ENCODE assay signal across 7 cellular contexts in genomic region chr12:42495244-42495643, GRCh38.
"Had no signal": no experiment of that assay in that cellular context is flagged by ENCODE, and none has a peak within 500 bp of the region (broad histone marks: within the 10 kb centered on the region; RNA-seq: fewer than 3 reads in every experiment).

No MANE protein-coding gene starts in this region.

- H3K4me2 ChIP-seq: KMS-11 had no signal

- DNase-seq: Karpas-422, KBM-7, KG1 had no signal

- H3K4me3 ChIP-seq: K562 had no signal

- ATAC-seq: HepG2, K562 had no signal

- H3K9ac ChIP-seq: KMS-11 had no signal

- H3K27ac ChIP-seq: HL-60, KMS-11 had no signal
